In the genomic region with DNA sequence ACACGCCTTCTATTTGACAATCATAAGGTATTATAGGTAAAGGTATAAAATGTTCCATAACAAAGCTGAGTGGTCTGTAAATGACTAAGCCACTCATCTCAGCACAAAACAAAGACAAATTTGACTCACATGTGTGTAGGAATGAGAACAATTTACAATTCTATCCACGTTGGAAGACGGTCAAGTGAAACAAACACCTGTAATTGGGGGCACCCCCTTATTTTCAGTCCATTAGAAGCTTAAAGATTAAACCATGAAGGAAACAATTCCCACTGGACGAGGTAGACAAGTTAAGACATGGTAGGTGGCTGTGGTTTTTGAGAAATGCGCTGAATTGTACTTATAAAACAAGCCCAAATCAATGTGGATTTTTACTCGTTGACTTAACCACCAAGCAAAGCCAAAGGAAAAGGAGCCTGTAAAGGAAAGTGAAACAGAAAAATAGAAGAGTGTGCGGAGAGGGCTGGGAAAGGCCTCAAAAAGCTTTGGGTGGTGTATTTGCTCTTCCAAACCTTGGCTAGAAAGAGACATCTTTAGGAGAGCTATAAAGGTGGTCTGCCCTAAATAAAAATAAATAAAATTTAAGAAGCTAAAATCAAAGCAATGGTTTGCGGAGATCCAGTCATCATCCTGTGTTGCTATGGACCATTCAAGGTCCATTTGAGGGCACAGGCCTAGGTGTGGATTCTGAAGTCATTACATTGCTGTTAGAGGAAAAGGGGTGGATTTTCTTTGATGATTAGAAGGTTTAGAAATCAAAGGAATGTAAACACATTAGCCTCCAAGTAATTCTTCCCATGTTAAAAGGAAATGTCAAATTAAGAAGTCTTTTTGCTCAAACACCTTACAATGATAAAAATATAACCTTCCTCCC, we compare ENCODE assay signal across 29 cellular contexts.
A peak's percentile ranks its signal among the peaks of the same experiment; 100 is the strongest.
DNase-seq lines count a peak whose midpoint lies in the region; ATAC-seq, FAIRE-seq and TF ChIP-seq lines count a peak whose summit lies in the region.
"Had no signal": no experiment of that assay in that cellular context is flagged by ENCODE, and none has a peak within 500 bp of the region (broad histone marks: within the 10 kb centered on the region; RNA-seq: fewer than 3 reads in every experiment).

No MANE protein-coding gene starts in this region.

- in situ Hi-C loops in K562 (cut with MboI): no loop called here

- H2AFZ ChIP-seq in K562 (ENCODE audit: low read depth, low read length): no peak overlapping the region
- peak overlapping the region; percentile 42 for H2AFZ ChIP-seq in keratinocyte (ENCODE audit: control insufficient read depth, low read length)

- H3K4me3 ChIP-seq in K562 (no peak overlapping the region), keratinocyte (ENCODE audit: control insufficient read depth in 2 of 3, extremely low read depth in 1 of 3, insufficient read depth in 2 of 3, low read depth in 1 of 3, low read length in 3 of 3) (peak overlapping the region in 2 of 3 experiments; percentile 2 to 26), upper lobe of left lung (no peak overlapping the region)
- H3K4me3 ChIP-seq: ascending aorta, dorsolateral prefrontal cortex had no signal

- dilution Hi-C loops in keratinocyte (cut with MboI; ENCODE audit: extremely low pct_ligation_motif_present, low sequenced_read_pairs): no loop called here

- H3K36me3 ChIP-seq in K562 (ENCODE audit: control insufficient read depth, insufficient read depth, low read length) (no peaks in the 10 kb centered on the region), keratinocyte (ENCODE audit: control insufficient read depth in 2 of 2, extremely low read depth in 1 of 2, insufficient read depth in 2 of 2, low read length in 2 of 2) (no peaks in the 10 kb centered on the region), upper lobe of left lung (no peaks in the 10 kb centered on the region)
- H3K36me3 ChIP-seq: ascending aorta had no signal

- H3K27ac ChIP-seq in K562 (ENCODE audit: extremely low read depth, low read depth, low read length): no peak overlapping the region
- H3K27ac ChIP-seq in keratinocyte (ENCODE audit: control insufficient read depth, insufficient read depth, low read length): no peak overlapping the region
- H3K27ac ChIP-seq in upper lobe of left lung: no peak overlapping the region
- H3K27ac ChIP-seq: 22Rv1, ascending aorta, dorsolateral prefrontal cortex had no signal

- no peaks in the 10 kb centered on the region for H3K9me1 ChIP-seq in K562 (ENCODE audit: control insufficient read depth, insufficient read depth, low read length)
- H3K9me1 ChIP-seq in keratinocyte (ENCODE audit: control insufficient read depth, extremely low read depth, insufficient read depth, low read length): no peaks in the 10 kb centered on the region

- WGBS in K562 (ENCODE audit: insufficient coverage, low coverage, missing lambda C conversion rate): 1% methylated on average over 7 of the region's 8 CpGs
- WGBS in upper lobe of left lung, 2 donors: 58 to 74% methylated on average over 8 of the region's 8 CpGs

- DNase-seq in DMS53 (lab: John Stamatoyannopoulos, UW) (peak; percentile 1), DMS53 treated with DMSO at 0.1 percent for 48 hours (lab: John Stamatoyannopoulos, UW; ENCODE audit: unreplicated experiment) (no peak), K562 (ENCODE audit: extremely low read depth in 1 of 4, low spot score in 3 of 4) (no peak), keratinocyte (ENCODE audit: low read depth, low spot score) (peak; percentile 7), NCI-H345 (lab: John Stamatoyannopoulos, UW) (no peak), NOMO-1 treated with dmso at 0.1 percent for 144 hours (lab: John Stamatoyannopoulos, UW; ENCODE audit: unreplicated experiment) (no peak), upper lobe of left lung (no peak)
- DNase-seq: activated CD8-positive, alpha-beta T cell treated with anti-CD3 and anti-CD28 coated beads for 36 hours; activated effector memory CD4-positive, alpha-beta T cell treated with Interleukin-2 at 50 U/mL for 16 hours; activated naive CD8-positive, alpha-beta T cell treated with anti-CD3 and anti-CD28 coated beads for 36 hours; CD4-positive, alpha-beta T cell; cerebellar nuclear complex; dorsolateral prefrontal cortex; foreskin melanocyte; GF-D8; left ventricle myocardium superior; MM.1S; NCI-H1436; NCI-H524; T-helper 1 cell; trophoblast cell had no signal

- ATAC-seq in K562 (no peak), HG02938 (IDR thresholded peaks at IDR 0.05; ENCODE audit: unreplicated experiment) (no peak), upper lobe of left lung (ENCODE audit: low FRiP score in 2 of 2) (no peak)
- ATAC-seq: activated CD4-positive, CD25-positive, alpha-beta regulatory T cell treated with anti-CD3 and anti-CD28 coated beads, Interleukin-2, amount 50 U/mL, for 24 hours; activated CD8-positive, alpha-beta T cell treated with anti-CD3 and anti-CD28 coated beads for 36 hours; HCT116; left ventricle myocardium superior had no signal

- H3K4me2 ChIP-seq in K562 (ENCODE audit: insufficient read depth, low read length) (no peak overlapping the region), keratinocyte (ENCODE audit: control insufficient read depth, extremely low read depth, insufficient read depth, low read depth, low read length) (peak overlapping the region; percentile 45)

- no TSS peak for BruUV-seq in K562 (replicated peaks; lab: Mats Ljungman, UMichigan)

- TF ChIP-seq RAD21 in K562 (CRISPR knock-in tag; conservative IDR thresholded peaks at IDR 0.05 in 1 of 2, IDR thresholded peaks at IDR 0.05 in 1 of 2): no peak

- intact Hi-C loops in K562 (cut with micrococcal nuclease): no loop called here

- H3K9me3 ChIP-seq in K562 (replicated peaks; ENCODE audit: control insufficient read depth, insufficient read depth, low read depth, low read length): no peaks in the 10 kb centered on the region
- no peaks in the 10 kb centered on the region for H3K9me3 ChIP-seq in keratinocyte (ENCODE audit: control insufficient read depth, low read depth, low read length)
- H3K9me3 ChIP-seq in upper lobe of left lung: no peaks in the 10 kb centered on the region
- H3K9me3 ChIP-seq: ascending aorta had no signal

- no peak for TF ChIP-seq POLR2A in K562 (conservative IDR thresholded peaks at IDR 0.05)
- no peak for TF ChIP-seq POLR2A in upper lobe of left lung (IDR thresholded peaks at IDR 0.05)

- H3K79me2 ChIP-seq in K562 (ENCODE audit: control insufficient read depth, insufficient read depth, low read length) (no peaks in the 10 kb centered on the region), keratinocyte (ENCODE audit: control insufficient read depth, insufficient read depth, low read length) (no peaks in the 10 kb centered on the region)

- no peaks in the 10 kb centered on the region for H4K20me1 ChIP-seq in K562 (replicated peaks; ENCODE audit: control insufficient read depth, insufficient read depth, low read length)
- H4K20me1 ChIP-seq in keratinocyte (ENCODE audit: control insufficient read depth, extremely low read depth, insufficient read depth, low read length): no peaks in the 10 kb centered on the region

- H3K9ac ChIP-seq in K562 (ENCODE audit: insufficient read depth in 1 of 2, low read depth in 2 of 2, low read length in 2 of 2): no peak overlapping the region
- H3K9ac ChIP-seq in keratinocyte (ENCODE audit: control insufficient read depth, extremely low read depth, insufficient read depth, low read length): no peak overlapping the region

- no peaks in the 10 kb centered on the region for H3K4me1 ChIP-seq in K562 (replicated peaks in 1 of 2; ENCODE audit: control insufficient read depth in 2 of 2, insufficient read depth in 2 of 2, low read length in 2 of 2)
- peaks cover 11% of the 10 kb centered on the region for H3K4me1 ChIP-seq in keratinocyte (ENCODE audit: control insufficient read depth, extremely low read depth, insufficient read depth, low read length)
- H3K4me1 ChIP-seq in upper lobe of left lung: no peaks in the 10 kb centered on the region
- H3K4me1 ChIP-seq: ascending aorta had no signal

- FAIRE-seq in K562 (lab: Jason Lieb, UNC) (no peak), keratinocyte (lab: Jason Lieb, UNC) (peak; percentile 34)
- FAIRE-seq: endothelial cell of umbilical vein, RCC 7860, TTC549 had no signal

- CTCF ChIA-PET in K562 (lab: Yijun Ruan, JAX; ENCODE audit: low intra/inter-chr PET ratio): no interaction called here

- H3K27me3 ChIP-seq in K562 (ENCODE audit: control insufficient read depth in 2 of 2, insufficient read depth in 2 of 2, low read length in 2 of 2) (peaks cover 0 to 2% of the 10 kb centered on the region in 2 experiments; a peak in 1 of 5 replicates), keratinocyte (ENCODE audit: control insufficient read depth, extremely low read depth, insufficient read depth, low read length) (no peaks in the 10 kb centered on the region), upper lobe of left lung (no peaks in the 10 kb centered on the region)
- H3K27me3 ChIP-seq: ascending aorta had no signal

- no peak for TF ChIP-seq EP300 in K562 (IDR thresholded peaks at IDR 0.05; ENCODE audit: low read length)
- no peak for TF ChIP-seq EP300 in upper lobe of left lung (IDR thresholded peaks at IDR 0.05)

- no peak for TF ChIP-seq CTCF in K562 (IDR thresholded peaks at IDR 0.05 in 2 of 3, conservative IDR thresholded peaks at IDR 0.05 in 1 of 3; ENCODE audit: insufficient read depth in 2 of 3, low read depth in 1 of 3, low read length in 3 of 3)
- TF ChIP-seq CTCF in keratinocyte (optimal IDR thresholded peaks at IDR 0.05 in 1 of 3, IDR thresholded peaks at IDR 0.05 in 1 of 3, conservative IDR thresholded peaks at IDR 0.05 in 1 of 3; ENCODE audit: extremely low read depth in 1 of 3, insufficient read depth in 2 of 3, low read length in 3 of 3): no peak
- TF ChIP-seq CTCF in upper lobe of left lung (IDR thresholded peaks at IDR 0.05): no peak

- POLR2A ChIA-PET in K562 (lab: Yijun Ruan, JAX): no interaction called here

TF ChIP-seq in K562, 482 proteins besides CTCF, POLR2A, EP300 and RAD21:
- TF ChIP-seq FOXJ3 (CRISPR knock-in tag; IDR thresholded peaks at IDR 0.05): no peak
- TF ChIP-seq BMI1 (IDR thresholded peaks at IDR 0.05; ENCODE audit: low read length): 0 out of 2 replicates have a peak, but pooled peaks have one; percentile 3

Comparison
In these comparisons a context has a peak if more than half of its experiments do, and no peak if none do; other contexts are left out.
1. DNase-seq: peak in DMS53 (single experiment) and keratinocyte (single experiment); none in DMS53 treated with DMSO at 0.1 percent for 48 hours (single experiment), K562 (0 of 4), NCI-H345 (single experiment), NOMO-1 treated with dmso at 0.1 percent for 144 hours (single experiment) and upper lobe of left lung (0 of 2).
2. H3K4me3 ChIP-seq: peak in keratinocyte (2 of 3); none in K562 (single experiment) and upper lobe of left lung (0 of 4).